ENCODE assay signal across 8 cellular contexts in genomic region chr12:123119808-123120207, GRCh38. TPM values are rescaled to one million over a fixed set of nuclear protein-coding genes. Genes with fewer than 3 reads are reported as not detected.
DNase-seq lines count a peak whose midpoint lies in the region; ATAC-seq and TF ChIP-seq lines count a peak whose summit lies in the region.

No MANE protein-coding gene starts in this region.

- WGBS in smooth muscle cell (ENCODE audit: low lambda C conversion rate), result 81% methylated on average over 7 of the region's 7 CpGs

- no peaks in the 10 kb centered on the region for H3K9me3 Mint-ChIP-seq in CD4-positive, CD25-positive, alpha-beta regulatory T cell
- no peaks in the 10 kb centered on the region for H3K9me3 Mint-ChIP-seq in activated naive CD4-positive, alpha-beta T cell treated with anti-CD3 and anti-CD28 coated beads, Interleukin-2, amount 10 ng/mL, durations not matched to agents 7 days and 5 days

- H3K27me3 Mint-ChIP-seq in CD4-positive, CD25-positive, alpha-beta regulatory T cell, result no peaks in the 10 kb centered on the region
- no peaks in the 10 kb centered on the region for H3K27me3 Mint-ChIP-seq in activated naive CD4-positive, alpha-beta T cell treated with anti-CD3 and anti-CD28 coated beads, Interleukin-2, amount 10 ng/mL, durations not matched to agents 7 days and 5 days

- no peak overlapping the region for H3K9ac ChIP-seq in smooth muscle cell (ENCODE audit: low read depth)

- intact Hi-C loops in posterior vena cava (cut with DNase I), result no loop called here

- H3K4me1 Mint-ChIP-seq in CD4-positive, CD25-positive, alpha-beta regulatory T cell, result peaks cover 30 to 84% (median 58%) of the 10 kb centered on the region in 4 donors
- H3K4me1 Mint-ChIP-seq in activated naive CD4-positive, alpha-beta T cell treated with anti-CD3 and anti-CD28 coated beads, Interleukin-2, amount 10 ng/mL, durations not matched to agents 7 days and 5 days, result peaks cover 82% of the 10 kb centered on the region

- peaks cover 35% of the 10 kb centered on the region for H4K20me1 ChIP-seq in smooth muscle cell (ENCODE audit: low read depth)

- no peak for TF ChIP-seq CTCF in smooth muscle cell (IDR thresholded peaks at IDR 0.05; ENCODE audit: borderline replicate concordance, insufficient read depth, poor library complexity, severe bottlenecking)

- no peaks in the 10 kb centered on the region for H3F3A ChIP-seq in smooth muscle cell (ENCODE audit: low read depth)

- no peaks in the 10 kb centered on the region for H3K27me3 ChIP-seq in CD4-positive, CD25-positive, alpha-beta regulatory T cell (ENCODE audit: control insufficient read depth, insufficient read depth, low read length)
- H3K27me3 ChIP-seq in smooth muscle cell (ENCODE audit: low read depth), result no peaks in the 10 kb centered on the region

- no peaks in the 10 kb centered on the region for H3K9me3 ChIP-seq in CD4-positive, CD25-positive, alpha-beta regulatory T cell (ENCODE audit: control insufficient read depth in 2 of 2, low read length in 2 of 2)
- H3K9me3 ChIP-seq in smooth muscle cell (replicated peaks; ENCODE audit: low read depth), result no peaks in the 10 kb centered on the region

- H3K4me3 ChIP-seq in CD4-positive, CD25-positive, alpha-beta regulatory T cell (ENCODE audit: low read depth, low read length), result peak overlapping the region; percentile 59
- H3K4me3 ChIP-seq in smooth muscle cell, result no peak overlapping the region

- H3K27ac Mint-ChIP-seq in CD4-positive, CD25-positive, alpha-beta regulatory T cell, result peak overlapping the region; percentile 96 to 100 (median 99)
- H3K27ac Mint-ChIP-seq in activated naive CD4-positive, alpha-beta T cell treated with anti-CD3 and anti-CD28 coated beads, Interleukin-2, amount 10 ng/mL, durations not matched to agents 7 days and 5 days, result peak overlapping the region; percentile 100

- H3K36me3 Mint-ChIP-seq in CD4-positive, CD25-positive, alpha-beta regulatory T cell, result peaks cover 17% of the 10 kb centered on the region
- H3K36me3 Mint-ChIP-seq in activated naive CD4-positive, alpha-beta T cell treated with anti-CD3 and anti-CD28 coated beads, Interleukin-2, amount 10 ng/mL, durations not matched to agents 7 days and 5 days, result peaks cover 17% of the 10 kb centered on the region

- H3K4me3 Mint-ChIP-seq in CD4-positive, CD25-positive, alpha-beta regulatory T cell, result peak overlapping the region; percentile 3 to 82 (median 78)
- H3K4me3 Mint-ChIP-seq in activated naive CD4-positive, alpha-beta T cell treated with anti-CD3 and anti-CD28 coated beads, Interleukin-2, amount 10 ng/mL, durations not matched to agents 7 days and 5 days, result no peak overlapping the region

- H2AFZ ChIP-seq in smooth muscle cell (ENCODE audit: low read depth), result no peak overlapping the region

- CTCF ChIA-PET in activated naive CD4-positive, alpha-beta T cell treated with anti-CD3 and anti-CD28 coated beads, Interleukin-2, amount 10 ng/mL, durations not matched to agents 7 days and 5 days (lab: Charles Lee), result interaction anchor here (0.9 to 4.1 kb wide), 4 partner anchors 11 to 118 kb away, joined by 3 to 16 read pairs (median 4); no protein-coding TSS in a partner anchor

- H3K79me2 ChIP-seq in smooth muscle cell (ENCODE audit: low read depth), result peaks cover 20% of the 10 kb centered on the region

- peaks cover 89% of the 10 kb centered on the region for H3K4me1 ChIP-seq in CD4-positive, CD25-positive, alpha-beta regulatory T cell (ENCODE audit: control insufficient read depth, insufficient read depth, low read length, poor library complexity, severe bottlenecking)
- no peaks in the 10 kb centered on the region for H3K4me1 ChIP-seq in smooth muscle cell (ENCODE audit: low read depth)

- ATAC-seq in CD4-positive, CD25-positive, alpha-beta regulatory T cell (ENCODE audit: low read depth in 2 of 2), result peak; percentile 80 to 86
- ATAC-seq in GM21515 (IDR thresholded peaks at IDR 0.05; ENCODE audit: unreplicated experiment) (peak; percentile 77), HG03571 (IDR thresholded peaks at IDR 0.05; ENCODE audit: unreplicated experiment) (peak; percentile 54)

- no peak overlapping the region for H3K4me2 ChIP-seq in smooth muscle cell

- DNase-seq in CD4-positive, CD25-positive, alpha-beta regulatory T cell, result peak; percentile 34 to 92 (median 69)
- peak; percentile 69 for DNase-seq in activated naive CD4-positive, alpha-beta T cell treated with anti-CD3 and anti-CD28 coated beads, Interleukin-2, amount 10 ng/mL, durations not matched to agents 7 days and 5 days
- DNase-seq in cerebellar nuclear complex (lab: John Stamatoyannopoulos, UW) (no peak), smooth muscle cell (lab: John Stamatoyannopoulos, UW; ENCODE audit: unreplicated experiment) (no peak), posterior vena cava (ENCODE audit: low spot score) (no peak), NCI-H2196 treated with DMSO at 0.1 percent for 48 hours (lab: John Stamatoyannopoulos, UW; ENCODE audit: unreplicated experiment) (no peak)

- H3K36me3 ChIP-seq in CD4-positive, CD25-positive, alpha-beta regulatory T cell (ENCODE audit: control insufficient read depth, insufficient read depth, low read length), result no peaks in the 10 kb centered on the region
- H3K36me3 ChIP-seq in smooth muscle cell (ENCODE audit: low read depth), result no peaks in the 10 kb centered on the region

- peak overlapping the region; percentile 85 for H3K27ac ChIP-seq in CD4-positive, CD25-positive, alpha-beta regulatory T cell (ENCODE audit: insufficient read depth, low read length, poor library complexity, severe bottlenecking)
- no peak overlapping the region for H3K27ac ChIP-seq in smooth muscle cell (ENCODE audit: low read depth)

RNA-seq across cellular contexts. Expression of gene PITPNM2, which starts 31.1 kb away (rescaled TPM):
- 57.2 TPM for total RNA-seq in CD4-positive, CD25-positive, alpha-beta regulatory T cell
- 1 to 10 TPM; 2.2 to 4.5 (median 3.9) TPM for polyA plus RNA-seq in CD4-positive, CD25-positive, alpha-beta regulatory T cell
- total RNA-seq in smooth muscle cell (1.3 TPM in 2 replicates), posterior vena cava (10 to 100 TPM; 17.2 to 24.7 TPM)
- 1.7 and 2.0 TPM in 2 replicates for polyA plus RNA-seq in smooth muscle cell

Comparison
In these comparisons a context has a peak if more than half of its experiments do, and no peak if none do; other contexts are left out.
1. DNase-seq: peak in CD4-positive, CD25-positive, alpha-beta regulatory T cell (3 of 3) and activated naive CD4-positive, alpha-beta T cell treated with anti-CD3 and anti-CD28 coated beads, Interleukin-2, amount 10 ng/mL, durations not matched to agents 7 days and 5 days (single experiment); none in cerebellar nuclear complex (0 of 2), smooth muscle cell (single experiment), posterior vena cava (single experiment) and NCI-H2196 treated with DMSO at 0.1 percent for 48 hours (single experiment).
2. Peak in every context shown above with its lines, with median percentiles within 50 percentile points of each other: ATAC-seq.